21 cellular contexts compared by ENCODE assay signal in the genomic region with DNA sequence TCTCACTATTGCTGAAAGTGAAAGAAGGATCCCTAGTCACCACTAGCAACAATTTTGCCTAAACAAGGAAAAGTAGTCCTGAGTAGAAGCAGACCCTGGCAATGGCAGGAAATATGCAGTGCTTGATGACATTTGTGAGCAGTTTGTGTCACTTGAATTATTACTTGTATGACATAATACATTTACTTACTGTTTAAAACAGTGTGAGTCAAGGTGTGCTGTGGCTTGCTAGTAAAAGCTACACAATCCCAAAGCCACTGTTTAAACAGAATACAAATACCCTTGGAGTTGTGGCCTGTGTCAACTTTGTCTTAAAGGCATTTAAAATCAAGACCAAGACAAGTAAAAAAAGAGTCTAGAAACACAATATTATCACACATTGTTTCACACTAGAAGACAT.
DNase-seq lines count a peak whose midpoint lies in the region; FAIRE-seq and TF ChIP-seq lines count a peak whose summit lies in the region.
"Had no signal": no experiment of that assay in that cellular context is flagged by ENCODE, and none has a peak within 500 bp of the region (broad histone marks: within the 10 kb centered on the region; RNA-seq: fewer than 3 reads in every experiment).

No MANE protein-coding gene starts in this region.

- H4K12ac ChIP-seq in trophoblast cell (ENCODE audit: low read depth, low read length): no peak overlapping the region

- no peak overlapping the region for H3K4me2 ChIP-seq in hepatocyte
- H3K4me2 ChIP-seq in trophoblast cell (ENCODE audit: low read length): no peak overlapping the region

- H2BK12ac ChIP-seq in trophoblast cell (ENCODE audit: low read length): no peak overlapping the region

- no peak overlapping the region for H3K9ac ChIP-seq in trophoblast cell (ENCODE audit: low read length)

- no peak overlapping the region for H3K23ac ChIP-seq in trophoblast cell (ENCODE audit: low read length)

- peaks cover 11% of the 10 kb centered on the region for H3K4me1 ChIP-seq in hepatocyte (ENCODE audit: insufficient read depth)
- peaks cover 0 to 5% of the 10 kb centered on the region in 2 experiments for H3K4me1 ChIP-seq in trophoblast cell (ENCODE audit: control insufficient read depth in 1 of 2, insufficient read depth in 2 of 2, low read length in 2 of 2)
- H3K4me1 ChIP-seq in spleen: no peaks in the 10 kb centered on the region

- intact Hi-C loops in spleen (cut with DNase I; ENCODE audit: low total_unique reads): no loop called here

- H2AK5ac ChIP-seq in trophoblast cell (ENCODE audit: low read length): no peak overlapping the region

- no peak overlapping the region for H3K18ac ChIP-seq in trophoblast cell (ENCODE audit: low read length)

- H3K27me3 ChIP-seq in hepatocyte (no peaks in the 10 kb centered on the region), trophoblast cell (ENCODE audit: insufficient read depth, low read length) (no peaks in the 10 kb centered on the region), spleen (replicated peaks in 1 of 7) (no peaks in the 10 kb centered on the region)

- no peaks in the 10 kb centered on the region for H3K79me1 ChIP-seq in trophoblast cell (ENCODE audit: low read length)

- H3K27ac ChIP-seq in hepatocyte (peak overlapping the region; percentile 16), trophoblast cell (ENCODE audit: low read depth, low read length) (peak overlapping the region; percentile 21), spleen (no peak overlapping the region)

- no peak overlapping the region for H2BK120ac ChIP-seq in trophoblast cell (ENCODE audit: insufficient read depth, low read length, poor library complexity)

- H3K36me3 ChIP-seq in hepatocyte (replicated peaks; ENCODE audit: insufficient read depth, low read depth) (no peaks in the 10 kb centered on the region), trophoblast cell (ENCODE audit: control insufficient read depth in 1 of 2, insufficient read depth in 2 of 2, low read length in 2 of 2) (no peaks in the 10 kb centered on the region), spleen (no peaks in the 10 kb centered on the region)
- H3K36me3 ChIP-seq: HAP-1 had no signal

- no peak overlapping the region for H2BK5ac ChIP-seq in trophoblast cell (ENCODE audit: low read depth, low read length, poor library complexity)

- no peak overlapping the region for H3K4me3 ChIP-seq in hepatocyte
- no peak overlapping the region for H3K4me3 ChIP-seq in trophoblast cell (ENCODE audit: low read depth, low read length)
- no peak overlapping the region for H3K4me3 ChIP-seq in spleen
- H3K4me3 ChIP-seq: GM23338, HAP-1 had no signal

- no peak overlapping the region for H2AFZ ChIP-seq in hepatocyte
- no peak overlapping the region for H2AFZ ChIP-seq in trophoblast cell (ENCODE audit: insufficient read depth, low read length, poor library complexity)
- H2AFZ ChIP-seq: GM23338 had no signal

- peak; percentile 32 for DNase-seq in SHP77 treated with DMSO at 0.1 percent for 48 hours (lab: John Stamatoyannopoulos, UW)
- DNase-seq in SHP77 (lab: John Stamatoyannopoulos, UW): no peak
- peak; percentile 23 for DNase-seq in RCC 7860 (ENCODE audit: low spot score)
- DNase-seq in hepatocyte (ENCODE audit: low spot score): no peak
- DNase-seq in trophoblast cell: no peak
- no peak for DNase-seq in dermis blood vessel endothelial cell
- DNase-seq in spleen: no peak
- no peak for DNase-seq in activated CD4-positive, alpha-beta T cell treated with anti-CD3 and anti-CD28 coated beads for 48 hours
- DNase-seq: Calu3, NCI-H1048, NCI-H1417, NCI-H1694, NCI-H2081 treated with DMSO at 0.1 percent for 48 hours, NCI-H2171, NCI-H226, NCI-H510A, NCI-H69, OCI-M1 had no signal

- H4K91ac ChIP-seq in trophoblast cell (ENCODE audit: low read depth, low read length): no peak overlapping the region

- H3K79me2 ChIP-seq in hepatocyte: peaks cover 78% of the 10 kb centered on the region
- H3K79me2 ChIP-seq in trophoblast cell (ENCODE audit: control insufficient read depth, insufficient read depth, low read length, poor library complexity): no peaks in the 10 kb centered on the region

- H3K4ac ChIP-seq in trophoblast cell (ENCODE audit: low read depth, low read length): no peak overlapping the region

- no peaks in the 10 kb centered on the region for H3K9me2 ChIP-seq in hepatocyte (replicated peaks; ENCODE audit: insufficient read depth)

- no peak for TF ChIP-seq CTCF in hepatocyte (IDR thresholded peaks at IDR 0.05; ENCODE audit: poor library complexity)
- no peak for TF ChIP-seq CTCF in spleen (IDR thresholded peaks at IDR 0.05 in 8 of 11, conservative IDR thresholded peaks at IDR 0.05 in 3 of 11)

- no peak for FAIRE-seq in RCC 7860 (lab: Jason Lieb, UNC)
- FAIRE-seq: GM18507 had no signal

- no peaks in the 10 kb centered on the region for H4K20me1 ChIP-seq in hepatocyte (ENCODE audit: insufficient read depth, poor library complexity, severe bottlenecking)

- H3K9me3 ChIP-seq in hepatocyte (ENCODE audit: low read depth): no peaks in the 10 kb centered on the region
- no peaks in the 10 kb centered on the region for H3K9me3 ChIP-seq in trophoblast cell (ENCODE audit: insufficient read depth, low read depth, low read length)
- H3K9me3 ChIP-seq in spleen: peaks cover 0 to 20% (median 17%) of the 10 kb centered on the region in 8 donors
- H3K9me3 ChIP-seq: HAP-1 had no signal

- H4K8ac ChIP-seq in trophoblast cell (ENCODE audit: low read depth, low read length): no peak overlapping the region

- no peak for TF ChIP-seq POLR2A in spleen (IDR thresholded peaks at IDR 0.05)

- no peak overlapping the region for H3K14ac ChIP-seq in trophoblast cell (ENCODE audit: low read length)

Comparison
In these comparisons a context has a peak if more than half of its experiments do, and no peak if none do; other contexts are left out.
1. DNase-seq: peak in SHP77 treated with DMSO at 0.1 percent for 48 hours (single experiment) and RCC 7860 (single experiment); none in SHP77 (0 of 2), hepatocyte (single experiment), trophoblast cell (0 of 2), dermis blood vessel endothelial cell (single experiment), spleen (single experiment) and activated CD4-positive, alpha-beta T cell treated with anti-CD3 and anti-CD28 coated beads for 48 hours (single experiment).
2. H3K27ac ChIP-seq: peak in hepatocyte (single experiment) and trophoblast cell (single experiment); none in spleen (0 of 8).